In genomic region chr1:38527373-38527966, GRCh38 we compare ENCODE assay signal across 8 cellular contexts.
DNase-seq lines count a peak whose midpoint lies in the region; ATAC-seq and TF ChIP-seq lines count a peak whose summit lies in the region.

No MANE protein-coding gene starts in this region.

- no peaks in the 10 kb centered on the region for H4K20me1 ChIP-seq in BLaER1

- H3K14ac ChIP-seq in neuronal stem cell (ENCODE audit: low read length), result no peak overlapping the region

- TF ChIP-seq CTCF in prostate gland (IDR thresholded peaks at IDR 0.05), result peak in 2 of 4 experiments; percentile 48 to 56

- H2BK15ac ChIP-seq in neuronal stem cell (ENCODE audit: low read length), result no peak overlapping the region

- no peak overlapping the region for H3K23ac ChIP-seq in neuronal stem cell (ENCODE audit: low read depth, low read length, poor library complexity)

- H2AK5ac ChIP-seq in neuronal stem cell (ENCODE audit: low read depth, low read length), result no peak overlapping the region

- no peak overlapping the region for H4K91ac ChIP-seq in neuronal stem cell (ENCODE audit: low read depth, low read length, poor library complexity)

- H3K27ac ChIP-seq in BLaER1 (no peak overlapping the region), prostate gland (no peak overlapping the region), neuronal stem cell (replicated peaks; ENCODE audit: low read length) (no peak overlapping the region)

- H3K4me3 ChIP-seq in BLaER1 (no peak overlapping the region), prostate gland (no peak overlapping the region), neuronal stem cell (ENCODE audit: low read length in 2 of 2) (no peak overlapping the region)

- H2BK120ac ChIP-seq in neuronal stem cell (ENCODE audit: low read depth, low read length), result no peak overlapping the region

- H3K4me1 ChIP-seq in BLaER1, result peaks cover 9% of the 10 kb centered on the region
- H3K4me1 ChIP-seq in prostate gland (replicated peaks), result no peaks in the 10 kb centered on the region
- H3K4me1 ChIP-seq in neuronal stem cell (ENCODE audit: control insufficient read depth in 2 of 2, insufficient read depth in 1 of 2, low read depth in 1 of 2, low read length in 2 of 2), result no peaks in the 10 kb centered on the region

- no peaks in the 10 kb centered on the region for H3K36me3 ChIP-seq in BLaER1
- H3K36me3 ChIP-seq in prostate gland, result no peaks in the 10 kb centered on the region
- H3K36me3 ChIP-seq in neuronal stem cell (replicated peaks in 1 of 2; ENCODE audit: control insufficient read depth in 2 of 2, insufficient read depth in 2 of 2, low read length in 2 of 2), result peaks cover 0 to 5% of the 10 kb centered on the region in 2 donors

- intact Hi-C loops in prostate gland (cut with DNase I), result no loop called here

- H2BK5ac ChIP-seq in neuronal stem cell (ENCODE audit: low read length), result no peak overlapping the region

- no peak overlapping the region for H3K4ac ChIP-seq in neuronal stem cell (ENCODE audit: low read length)

- DNase-seq in activated T-cell treated with anti-CD3 and anti-CD28 coated beads for 24 hours (ENCODE audit: low read depth) (peak; percentile 53), prostate gland (ENCODE audit: low spot score) (peak; percentile 68), neuronal stem cell (ENCODE audit: low spot score) (no peak), DMS114 treated with DMSO at 0.1 percent for 48 hours (lab: John Stamatoyannopoulos, UW; ENCODE audit: unreplicated experiment) (no peak), NCI-H2107 (lab: John Stamatoyannopoulos, UW) (no peak)

- no peak overlapping the region for H3K18ac ChIP-seq in neuronal stem cell (ENCODE audit: low read length)

- no peak overlapping the region for H3K9ac ChIP-seq in BLaER1
- H3K9ac ChIP-seq in neuronal stem cell (ENCODE audit: low read depth, low read length, poor library complexity), result no peak overlapping the region

- H3K4me2 ChIP-seq in BLaER1 (peak overlapping the region; percentile 43), neuronal stem cell (ENCODE audit: insufficient read depth, low read length, poor library complexity, severe bottlenecking) (no peak overlapping the region)

- H3K27me3 ChIP-seq in BLaER1 (no peaks in the 10 kb centered on the region), prostate gland (replicated peaks; ENCODE audit: insufficient read depth) (no peaks in the 10 kb centered on the region), neuronal stem cell (ENCODE audit: control insufficient read depth in 3 of 3, insufficient read depth in 3 of 3, low read depth in 1 of 3, low read length in 3 of 3) (no peaks in the 10 kb centered on the region)

- no peak overlapping the region for H2BK12ac ChIP-seq in neuronal stem cell (ENCODE audit: low read length)

- no peak overlapping the region for H4K8ac ChIP-seq in neuronal stem cell (ENCODE audit: low read depth, low read length)

- no peak for TF ChIP-seq POLR2A in prostate gland (IDR thresholded peaks at IDR 0.05)

- no peaks in the 10 kb centered on the region for H3K79me1 ChIP-seq in neuronal stem cell (ENCODE audit: low read depth, low read length)

- 47% methylated on average over 6 of the region's 6 CpGs for WGBS in prostate gland
- no CpG with 5 or more reads among the region's 6 CpGs for WGBS in neuronal stem cell (ENCODE audit: extremely low coverage in 2 of 2, insufficient read length in 2 of 2, insufficient replicate concordance in 1 of 2), 2 donors

- peak; percentile 74 for ATAC-seq in GM19463 (IDR thresholded peaks at IDR 0.05; ENCODE audit: unreplicated experiment)
- ATAC-seq in HG03457 (IDR thresholded peaks at IDR 0.05; ENCODE audit: unreplicated experiment), result peak; percentile 83

- H3K9me3 ChIP-seq in BLaER1, result no peaks in the 10 kb centered on the region
- no peaks in the 10 kb centered on the region for H3K9me3 ChIP-seq in prostate gland
- no peaks in the 10 kb centered on the region for H3K9me3 ChIP-seq in neuronal stem cell (replicated peaks in 1 of 2; ENCODE audit: control insufficient read depth in 2 of 2, insufficient read depth in 1 of 2, low read depth in 1 of 2, low read length in 2 of 2)

- no peak overlapping the region for H2AFZ ChIP-seq in neuronal stem cell (ENCODE audit: low read length)

Comparison
In these comparisons a context has a peak if more than half of its experiments do, and no peak if none do; other contexts are left out.
1. DNase-seq: peak in activated T-cell treated with anti-CD3 and anti-CD28 coated beads for 24 hours (single experiment) and prostate gland (single experiment); none in neuronal stem cell (single experiment), DMS114 treated with DMSO at 0.1 percent for 48 hours (single experiment) and NCI-H2107 (single experiment).